28 cellular contexts compared by ENCODE assay signal in genomic region chr7:3790803-3791202, GRCh38.
"Had no signal": no experiment of that assay in that cellular context is flagged by ENCODE, and none has a peak within 500 bp of the region (broad histone marks: within the 10 kb centered on the region; RNA-seq: fewer than 3 reads in every experiment).

No MANE protein-coding gene starts in this region.

- DNase-seq: naive thymus-derived CD8-positive, alpha-beta T cell; nephron progenitor cell; nucleus accumbens; pancreas; psoas muscle; right lobe of liver; sigmoid colon; small intestine; stimulated activated CD4-positive, alpha-beta T cell treated with anti-CD3 and anti-CD28 coated beads, Interleukin-15, amount 100 ng/mL, for 24 hours; stimulated activated CD4-positive, alpha-beta T cell treated with anti-CD3 and anti-CD28 coated beads, Interleukin-2, amount 100 ng/mL, for 24 hours; stimulated activated CD4-positive, alpha-beta T cell treated with anti-CD3 and anti-CD28 coated beads, Interleukin-2, amount 100 ng/mL, for 48 hours; stimulated activated CD4-positive, alpha-beta T cell treated with anti-CD3 and anti-CD28 coated beads, Interleukin-4, amount 100 ng/mL, for 24 hours; stimulated activated naive B cell treated with anti-CD40 and anti-IgM and Interleukin-4, amounts not matched to agents 10 μg/mL and 1 μg/mL and 100 μg/mL, for 72 hours; stimulated activated naive CD4-positive, alpha-beta T cell treated with Interleukin-2 at 50 U/mL for 16 hours; stomach; thyroid gland; trophoblast cell; upper lobe of left lung; uterus had no signal

- H3K9me3 Mint-ChIP-seq: naive thymus-derived CD8-positive, alpha-beta T cell; natural killer cell treated with Interleukin-12 subunit alpha and Interleukin-12 subunit beta and Interleukin-15 and Interleukin-18, amount 100 ng/mL, for 72 hours; nephron progenitor cell; neural crest cell; stimulated activated effector memory CD8-positive, alpha-beta T cell treated with anti-CD3 and anti-CD28 coated beads, Interleukin-12 subunit alpha, Interleukin-12 subunit beta, amount 100 ng/mL, for 72 hours; stimulated activated naive B cell treated with anti-CD40 and anti-IgM and Interleukin-4, amounts not matched to agents 10 μg/mL and 1 μg/mL and 100 μg/mL, for 72 hours; stimulated activated naive CD8-positive, alpha-beta T cell treated with anti-CD3 and anti-CD28 coated beads, Interleukin-15, Interleukin-2, amounts not matched to agents 100 ng/mL and 50 ng/mL, for 24 hours had no signal

- H3K27ac Mint-ChIP-seq: natural killer cell treated with Interleukin-12 subunit alpha and Interleukin-12 subunit beta and Interleukin-15 and Interleukin-18, amount 100 ng/mL, for 72 hours; nephron progenitor cell; progenitor cell of endocrine pancreas; stimulated activated effector memory CD8-positive, alpha-beta T cell treated with anti-CD3 and anti-CD28 coated beads, Interleukin-12 subunit alpha, Interleukin-12 subunit beta, amount 100 ng/mL, for 72 hours; stimulated activated naive B cell treated with anti-CD40 and anti-IgM and Interleukin-4, amounts not matched to agents 10 μg/mL and 1 μg/mL and 100 μg/mL, for 72 hours; stimulated activated naive CD8-positive, alpha-beta T cell treated with anti-CD3 and anti-CD28 coated beads, Interleukin-15, Interleukin-2, amounts not matched to agents 100 ng/mL and 50 ng/mL, for 24 hours had no signal

- H3K4me3 ChIP-seq: pancreas, psoas muscle, right lobe of liver, sigmoid colon, stomach, thoracic aorta, thyroid gland, tibial nerve, upper lobe of left lung, uterus had no signal

- H3K27me3 Mint-ChIP-seq: progenitor cell of endocrine pancreas had no signal

- H3K4me1 Mint-ChIP-seq: naive thymus-derived CD8-positive, alpha-beta T cell; stimulated activated effector memory CD8-positive, alpha-beta T cell treated with anti-CD3 and anti-CD28 coated beads, Interleukin-12 subunit alpha, Interleukin-12 subunit beta, amount 100 ng/mL, for 72 hours had no signal

- H3K27ac ChIP-seq: neutrophil, pancreas, psoas muscle, right lobe of liver, sigmoid colon, stomach, thoracic aorta, thyroid gland, tibial nerve, upper lobe of left lung, uterus had no signal

- H3K36me3 ChIP-seq: neutrophil, pancreas, right lobe of liver, sigmoid colon, stomach, thoracic aorta, thyroid gland, tibial nerve, upper lobe of left lung, uterus had no signal

- H3K4me3 Mint-ChIP-seq: naive thymus-derived CD8-positive, alpha-beta T cell; natural killer cell treated with Interleukin-12 subunit alpha and Interleukin-12 subunit beta and Interleukin-15 and Interleukin-18, amount 100 ng/mL, for 72 hours; nephron progenitor cell; neural crest cell; stimulated activated effector memory CD8-positive, alpha-beta T cell treated with anti-CD3 and anti-CD28 coated beads, Interleukin-12 subunit alpha, Interleukin-12 subunit beta, amount 100 ng/mL, for 72 hours; stimulated activated naive B cell treated with anti-CD40 and anti-IgM and Interleukin-4, amounts not matched to agents 10 μg/mL and 1 μg/mL and 100 μg/mL, for 72 hours; stimulated activated naive CD8-positive, alpha-beta T cell treated with anti-CD3 and anti-CD28 coated beads, Interleukin-15, Interleukin-2, amounts not matched to agents 100 ng/mL and 50 ng/mL, for 24 hours had no signal

- H3K36me3 Mint-ChIP-seq: naive thymus-derived CD8-positive, alpha-beta T cell; natural killer cell treated with Interleukin-12 subunit alpha and Interleukin-12 subunit beta and Interleukin-15 and Interleukin-18, amount 100 ng/mL, for 72 hours; stimulated activated effector memory CD8-positive, alpha-beta T cell treated with anti-CD3 and anti-CD28 coated beads, Interleukin-12 subunit alpha, Interleukin-12 subunit beta, amount 100 ng/mL, for 72 hours; stimulated activated naive B cell treated with anti-CD40 and anti-IgM and Interleukin-4, amounts not matched to agents 10 μg/mL and 1 μg/mL and 100 μg/mL, for 72 hours had no signal

- H3K9me3 ChIP-seq: neutrophil, pancreas, psoas muscle, right lobe of liver, sigmoid colon, stomach, thoracic aorta, thyroid gland, tibial nerve, upper lobe of left lung, uterus had no signal

- ATAC-seq: naive thymus-derived CD8-positive, alpha-beta T cell; natural killer cell treated with Interleukin-12 subunit alpha and Interleukin-12 subunit beta and Interleukin-15 and Interleukin-18, amount 100 ng/mL, for 72 hours; pancreas; right cardiac atrium; right lobe of liver; stimulated activated effector memory CD8-positive, alpha-beta T cell treated with anti-CD3 and anti-CD28 coated beads, Interleukin-12 subunit alpha, Interleukin-12 subunit beta, amount 100 ng/mL, for 72 hours; stimulated activated naive B cell treated with anti-CD40 and anti-IgM and Interleukin-4, amounts not matched to agents 10 μg/mL and 1 μg/mL and 100 μg/mL, for 72 hours had no signal

- H3K27me3 ChIP-seq: pancreas, right lobe of liver, sigmoid colon, stomach, thyroid gland, tibial nerve, upper lobe of left lung, uterus had no signal

- H3K4me1 ChIP-seq: pancreas, psoas muscle, right lobe of liver, tibial nerve, upper lobe of left lung, uterus had no signal

- FAIRE-seq: pancreas, small intestine had no signal
